Comparison of ENCODE assay signal across 29 cellular contexts in genomic region chr21:21010228-21010627, GRCh38. TPM values are rescaled to one million over a fixed set of nuclear protein-coding genes. Genes with fewer than 3 reads are reported as not detected.
"Had no signal": no experiment of that assay in that cellular context is flagged by ENCODE, and none has a peak within 500 bp of the region (broad histone marks: within the 10 kb centered on the region; RNA-seq: fewer than 3 reads in every experiment).

No MANE protein-coding gene starts in this region.

- H3K4me1 Mint-ChIP-seq: activated CD4-positive, alpha-beta memory T cell treated with anti-CD3 and anti-CD28 coated beads, Interleukin-2, amount 10 ng/mL, durations not matched to agents 7 days and 5 days; activated CD4-positive, alpha-beta T cell treated with anti-CD3 and anti-CD28 coated beads, Interleukin-2, amount 10 ng/mL, durations not matched to agents 7 days and 5 days; activated T-helper 17 cell treated with anti-CD3 and anti-CD28 coated beads, Interleukin-2, amount 50 U/mL, for 72 hours; central memory CD8-positive, alpha-beta T cell; endodermal cell had no signal

- H3K9me3 Mint-ChIP-seq: activated CD4-positive, alpha-beta memory T cell treated with anti-CD3 and anti-CD28 coated beads, Interleukin-2, amount 10 ng/mL, durations not matched to agents 7 days and 5 days; activated CD4-positive, alpha-beta T cell treated with anti-CD3 and anti-CD28 coated beads, Interleukin-2, amount 10 ng/mL, durations not matched to agents 7 days and 5 days; activated T-cell treated with anti-CD3 and anti-CD28 coated beads, Interleukin-2, amount 50 U/mL, for 4 hours; activated T-helper 17 cell treated with anti-CD3 and anti-CD28 coated beads, Interleukin-2, amount 50 U/mL, for 72 hours; dendritic cell treated with granulocyte-macrophage colony-stimulating factor and Interleukin-4, amounts not matched to agents 40 ng/mL and 50 ng/mL, for 4 days; endodermal cell had no signal

- H3K36me3 ChIP-seq: brain microvascular endothelial cell had no signal

- H3K4me3 ChIP-seq: coronary artery, dorsolateral prefrontal cortex had no signal

- H3K27me3 Mint-ChIP-seq: activated CD4-positive, alpha-beta memory T cell treated with anti-CD3 and anti-CD28 coated beads, Interleukin-2, amount 10 ng/mL, durations not matched to agents 7 days and 5 days; activated CD4-positive, alpha-beta T cell treated with anti-CD3 and anti-CD28 coated beads, Interleukin-2, amount 10 ng/mL, durations not matched to agents 7 days and 5 days; activated naive CD8-positive, alpha-beta T cell; activated T-helper 17 cell treated with anti-CD3 and anti-CD28 coated beads, Interleukin-2, amount 50 U/mL, for 72 hours; central memory CD8-positive, alpha-beta T cell; dendritic cell treated with granulocyte-macrophage colony-stimulating factor and Interleukin-4, amounts not matched to agents 40 ng/mL and 50 ng/mL, for 4 days had no signal

- H3K27ac Mint-ChIP-seq: activated CD4-positive, alpha-beta memory T cell treated with anti-CD3 and anti-CD28 coated beads, Interleukin-2, amount 10 ng/mL, durations not matched to agents 7 days and 5 days; activated CD4-positive, alpha-beta T cell treated with anti-CD3 and anti-CD28 coated beads, Interleukin-2, amount 10 ng/mL, durations not matched to agents 7 days and 5 days; activated naive CD8-positive, alpha-beta T cell; activated T-helper 17 cell treated with anti-CD3 and anti-CD28 coated beads, Interleukin-2, amount 50 U/mL, for 72 hours; dendritic cell treated with granulocyte-macrophage colony-stimulating factor and Interleukin-4, amounts not matched to agents 40 ng/mL and 50 ng/mL, for 4 days; endodermal cell had no signal

- H3K36me3 Mint-ChIP-seq: activated naive CD8-positive, alpha-beta T cell; WTC11 had no signal

- DNase-seq: activated CD4-positive, alpha-beta memory T cell treated with anti-CD3 and anti-CD28 coated beads, Interleukin-2, amount 10 ng/mL, durations not matched to agents 7 days and 5 days; activated CD4-positive, alpha-beta T cell treated with anti-CD3 and anti-CD28 coated beads for 1 hour; activated CD4-positive, alpha-beta T cell treated with anti-CD3 and anti-CD28 coated beads for 4 hours; activated CD4-positive, alpha-beta T cell treated with anti-CD3 and anti-CD28 coated beads, Interleukin-2, amount 10 ng/mL, durations not matched to agents 7 days and 5 days; activated CD4-positive, alpha-beta T cell treated with anti-CD3 and anti-CD28 coated beads, Interleukin-2, amount 50 U/mL, for 4 hours; activated CD8-positive, alpha-beta memory T cell treated with anti-CD3 and anti-CD28 coated beads, Interleukin-2, amount 50 U/mL, for 48 hours; activated effector memory CD4-positive, alpha-beta T cell treated with Interleukin-2 at 50 U/mL for 16 hours; activated gamma-delta T cell treated with Interleukin-2 at 50 U/mL for 16 hours; activated naive CD4-positive, alpha-beta T cell treated with anti-CD3 and anti-CD28 coated beads, Interleukin-2, amount 50 U/mL, for 16 hours; activated naive CD4-positive, alpha-beta T cell treated with Interleukin-2 at 50 U/mL for 16 hours; activated T-cell treated with anti-CD3 and anti-CD28 coated beads for 4 hours; activated T-cell treated with anti-CD3 and anti-CD28 coated beads, Interleukin-2, amount 50 U/mL, for 4 hours; amniotic stem cell; anterior cingulate cortex; brain microvascular endothelial cell; dorsolateral prefrontal cortex; effector memory CD4-positive, alpha-beta T cell; endodermal cell; foreskin fibroblast; head of caudate nucleus; T-helper 2 cell had no signal

- H3K27ac ChIP-seq: brain microvascular endothelial cell, coronary artery had no signal

- ATAC-seq: activated T-cell treated with anti-CD3 and anti-CD28 coated beads, Interleukin-2, amount 50 U/mL, for 4 hours; activated T-helper 17 cell treated with anti-CD3 and anti-CD28 coated beads, Interleukin-2, amount 50 U/mL, for 72 hours; esophagus mucosa had no signal

- H3K4me3 Mint-ChIP-seq: activated CD4-positive, alpha-beta memory T cell treated with anti-CD3 and anti-CD28 coated beads, Interleukin-2, amount 10 ng/mL, durations not matched to agents 7 days and 5 days; activated CD4-positive, alpha-beta T cell treated with anti-CD3 and anti-CD28 coated beads, Interleukin-2, amount 10 ng/mL, durations not matched to agents 7 days and 5 days; activated naive CD8-positive, alpha-beta T cell; activated T-cell treated with anti-CD3 and anti-CD28 coated beads, Interleukin-2, amount 50 U/mL, for 4 hours; activated T-helper 17 cell treated with anti-CD3 and anti-CD28 coated beads, Interleukin-2, amount 50 U/mL, for 72 hours; central memory CD8-positive, alpha-beta T cell; dendritic cell treated with granulocyte-macrophage colony-stimulating factor and Interleukin-4, amounts not matched to agents 40 ng/mL and 50 ng/mL, for 4 days; endodermal cell; WTC11 had no signal

- H3K27me3 ChIP-seq: brain microvascular endothelial cell, dorsolateral prefrontal cortex had no signal

RNA-seq across cellular contexts. Expression of gene NCAM2, which starts 12.0 kb away (rescaled TPM):
- total RNA-seq: activated CD4-positive, alpha-beta memory T cell treated with anti-CD3 and anti-CD28 coated beads, Interleukin-2, amount 10 ng/mL, durations not matched to agents 7 days and 5 days; activated CD4-positive, alpha-beta T cell treated with anti-CD3 and anti-CD28 coated beads, Interleukin-2, amount 10 ng/mL, durations not matched to agents 7 days and 5 days; activated T-cell treated with anti-CD3 and anti-CD28 coated beads, Interleukin-2, amount 50 U/mL, for 4 hours; activated T-helper 17 cell treated with anti-CD3 and anti-CD28 coated beads, Interleukin-2, amount 50 U/mL, for 72 hours; epithelial cell of proximal tubule; esophagus mucosa had no signal
